ENCODE assay signal across 1 cellular context in genomic region chr19:16134510-16134909, GRCh38.
TF ChIP-seq lines count a peak whose summit lies in the region.

No MANE protein-coding gene starts in this region.

TF ChIP-seq in IMR-90, 13 proteins besides CTCF, POLR2A, EP300 and RAD21:
- TF ChIP-seq CHD1 (IDR thresholded peaks at IDR 0.05; ENCODE audit: low read depth, low read length): no peak
- no peak for TF ChIP-seq RFX5 (IDR thresholded peaks at IDR 0.05; ENCODE audit: low read depth, low read length)
